In the genomic region with DNA sequence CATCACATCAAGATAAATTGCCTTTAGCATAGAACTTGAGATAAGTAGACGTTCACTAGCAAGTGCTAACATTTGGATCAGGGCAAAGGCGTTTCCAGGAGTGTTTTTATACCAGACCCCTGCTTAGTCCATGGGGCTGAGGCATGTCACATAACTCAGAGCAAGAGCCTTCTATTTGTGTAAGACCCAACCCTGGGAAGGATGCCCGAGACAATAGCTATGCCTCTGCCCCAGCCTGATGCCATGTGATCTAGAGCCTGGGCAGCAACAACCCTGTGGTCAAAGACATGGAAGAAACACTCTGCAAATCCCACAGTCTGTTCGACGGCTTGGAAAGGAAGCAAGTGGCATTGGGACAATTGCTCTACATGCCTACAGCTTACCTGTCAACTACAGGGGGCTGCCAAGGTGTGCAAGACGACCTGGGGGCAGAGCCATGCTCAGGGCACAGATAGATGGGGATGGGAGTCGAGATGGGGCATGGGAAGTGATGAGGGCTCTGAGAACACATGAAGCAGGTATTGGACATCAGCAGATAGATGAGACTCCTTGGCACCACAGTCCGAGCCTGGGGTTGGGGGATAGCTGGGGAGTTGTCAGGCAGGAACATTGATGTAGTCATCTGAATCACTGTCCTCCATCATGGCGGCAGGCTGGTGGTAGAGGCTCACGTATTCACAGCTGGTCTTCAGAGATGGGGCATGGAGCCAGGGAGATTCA, we compare ENCODE assay signal across 1 cellular context.
TF ChIP-seq lines count a peak whose summit lies in the region.

No MANE protein-coding gene starts in this region.

TF ChIP-seq in GM23338, 12 proteins besides CTCF, POLR2A, EP300 and RAD21:
- no peak for TF ChIP-seq POLR2AphosphoS5 (IDR thresholded peaks at IDR 0.05; ENCODE audit: low read depth)
- no peak for TF ChIP-seq NANOG (IDR thresholded peaks at IDR 0.05; ENCODE audit: borderline replicate concordance)
- TF ChIP-seq EZH2phosphoT487 (IDR thresholded peaks at IDR 0.05; ENCODE audit: unreplicated experiment) = no peak
- TF ChIP-seq JUNB (IDR thresholded peaks at IDR 0.05; ENCODE audit: unreplicated experiment) = no peak
- TF ChIP-seq, protein P1, sequence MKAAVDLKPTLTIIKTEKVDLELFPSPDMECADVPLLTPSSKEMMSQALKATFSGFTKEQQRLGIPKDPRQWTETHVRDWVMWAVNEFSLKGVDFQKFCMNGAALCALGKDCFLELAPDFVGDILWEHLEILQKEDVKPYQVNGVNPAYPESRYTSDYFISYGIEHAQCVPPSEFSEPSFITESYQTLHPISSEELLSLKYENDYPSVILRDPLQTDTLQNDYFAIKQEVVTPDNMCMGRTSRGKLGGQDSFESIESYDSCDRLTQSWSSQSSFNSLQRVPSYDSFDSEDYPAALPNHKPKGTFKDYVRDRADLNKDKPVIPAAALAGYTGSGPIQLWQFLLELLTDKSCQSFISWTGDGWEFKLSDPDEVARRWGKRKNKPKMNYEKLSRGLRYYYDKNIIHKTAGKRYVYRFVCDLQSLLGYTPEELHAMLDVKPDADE (IDR thresholded peaks at IDR 0.05) = no peak
- TF ChIP-seq, protein P2, sequence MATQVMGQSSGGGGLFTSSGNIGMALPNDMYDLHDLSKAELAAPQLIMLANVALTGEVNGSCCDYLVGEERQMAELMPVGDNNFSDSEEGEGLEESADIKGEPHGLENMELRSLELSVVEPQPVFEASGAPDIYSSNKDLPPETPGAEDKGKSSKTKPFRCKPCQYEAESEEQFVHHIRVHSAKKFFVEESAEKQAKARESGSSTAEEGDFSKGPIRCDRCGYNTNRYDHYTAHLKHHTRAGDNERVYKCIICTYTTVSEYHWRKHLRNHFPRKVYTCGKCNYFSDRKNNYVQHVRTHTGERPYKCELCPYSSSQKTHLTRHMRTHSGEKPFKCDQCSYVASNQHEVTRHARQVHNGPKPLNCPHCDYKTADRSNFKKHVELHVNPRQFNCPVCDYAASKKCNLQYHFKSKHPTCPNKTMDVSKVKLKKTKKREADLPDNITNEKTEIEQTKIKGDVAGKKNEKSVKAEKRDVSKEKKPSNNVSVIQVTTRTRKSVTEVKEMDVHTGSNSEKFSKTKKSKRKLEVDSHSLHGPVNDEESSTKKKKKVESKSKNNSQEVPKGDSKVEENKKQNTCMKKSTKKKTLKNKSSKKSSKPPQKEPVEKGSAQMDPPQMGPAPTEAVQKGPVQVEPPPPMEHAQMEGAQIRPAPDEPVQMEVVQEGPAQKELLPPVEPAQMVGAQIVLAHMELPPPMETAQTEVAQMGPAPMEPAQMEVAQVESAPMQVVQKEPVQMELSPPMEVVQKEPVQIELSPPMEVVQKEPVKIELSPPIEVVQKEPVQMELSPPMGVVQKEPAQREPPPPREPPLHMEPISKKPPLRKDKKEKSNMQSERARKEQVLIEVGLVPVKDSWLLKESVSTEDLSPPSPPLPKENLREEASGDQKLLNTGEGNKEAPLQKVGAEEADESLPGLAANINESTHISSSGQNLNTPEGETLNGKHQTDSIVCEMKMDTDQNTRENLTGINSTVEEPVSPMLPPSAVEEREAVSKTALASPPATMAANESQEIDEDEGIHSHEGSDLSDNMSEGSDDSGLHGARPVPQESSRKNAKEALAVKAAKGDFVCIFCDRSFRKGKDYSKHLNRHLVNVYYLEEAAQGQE (IDR thresholded peaks at IDR 0.05; ENCODE audit: unreplicated experiment) = no peak
- TF ChIP-seq, protein P3, sequence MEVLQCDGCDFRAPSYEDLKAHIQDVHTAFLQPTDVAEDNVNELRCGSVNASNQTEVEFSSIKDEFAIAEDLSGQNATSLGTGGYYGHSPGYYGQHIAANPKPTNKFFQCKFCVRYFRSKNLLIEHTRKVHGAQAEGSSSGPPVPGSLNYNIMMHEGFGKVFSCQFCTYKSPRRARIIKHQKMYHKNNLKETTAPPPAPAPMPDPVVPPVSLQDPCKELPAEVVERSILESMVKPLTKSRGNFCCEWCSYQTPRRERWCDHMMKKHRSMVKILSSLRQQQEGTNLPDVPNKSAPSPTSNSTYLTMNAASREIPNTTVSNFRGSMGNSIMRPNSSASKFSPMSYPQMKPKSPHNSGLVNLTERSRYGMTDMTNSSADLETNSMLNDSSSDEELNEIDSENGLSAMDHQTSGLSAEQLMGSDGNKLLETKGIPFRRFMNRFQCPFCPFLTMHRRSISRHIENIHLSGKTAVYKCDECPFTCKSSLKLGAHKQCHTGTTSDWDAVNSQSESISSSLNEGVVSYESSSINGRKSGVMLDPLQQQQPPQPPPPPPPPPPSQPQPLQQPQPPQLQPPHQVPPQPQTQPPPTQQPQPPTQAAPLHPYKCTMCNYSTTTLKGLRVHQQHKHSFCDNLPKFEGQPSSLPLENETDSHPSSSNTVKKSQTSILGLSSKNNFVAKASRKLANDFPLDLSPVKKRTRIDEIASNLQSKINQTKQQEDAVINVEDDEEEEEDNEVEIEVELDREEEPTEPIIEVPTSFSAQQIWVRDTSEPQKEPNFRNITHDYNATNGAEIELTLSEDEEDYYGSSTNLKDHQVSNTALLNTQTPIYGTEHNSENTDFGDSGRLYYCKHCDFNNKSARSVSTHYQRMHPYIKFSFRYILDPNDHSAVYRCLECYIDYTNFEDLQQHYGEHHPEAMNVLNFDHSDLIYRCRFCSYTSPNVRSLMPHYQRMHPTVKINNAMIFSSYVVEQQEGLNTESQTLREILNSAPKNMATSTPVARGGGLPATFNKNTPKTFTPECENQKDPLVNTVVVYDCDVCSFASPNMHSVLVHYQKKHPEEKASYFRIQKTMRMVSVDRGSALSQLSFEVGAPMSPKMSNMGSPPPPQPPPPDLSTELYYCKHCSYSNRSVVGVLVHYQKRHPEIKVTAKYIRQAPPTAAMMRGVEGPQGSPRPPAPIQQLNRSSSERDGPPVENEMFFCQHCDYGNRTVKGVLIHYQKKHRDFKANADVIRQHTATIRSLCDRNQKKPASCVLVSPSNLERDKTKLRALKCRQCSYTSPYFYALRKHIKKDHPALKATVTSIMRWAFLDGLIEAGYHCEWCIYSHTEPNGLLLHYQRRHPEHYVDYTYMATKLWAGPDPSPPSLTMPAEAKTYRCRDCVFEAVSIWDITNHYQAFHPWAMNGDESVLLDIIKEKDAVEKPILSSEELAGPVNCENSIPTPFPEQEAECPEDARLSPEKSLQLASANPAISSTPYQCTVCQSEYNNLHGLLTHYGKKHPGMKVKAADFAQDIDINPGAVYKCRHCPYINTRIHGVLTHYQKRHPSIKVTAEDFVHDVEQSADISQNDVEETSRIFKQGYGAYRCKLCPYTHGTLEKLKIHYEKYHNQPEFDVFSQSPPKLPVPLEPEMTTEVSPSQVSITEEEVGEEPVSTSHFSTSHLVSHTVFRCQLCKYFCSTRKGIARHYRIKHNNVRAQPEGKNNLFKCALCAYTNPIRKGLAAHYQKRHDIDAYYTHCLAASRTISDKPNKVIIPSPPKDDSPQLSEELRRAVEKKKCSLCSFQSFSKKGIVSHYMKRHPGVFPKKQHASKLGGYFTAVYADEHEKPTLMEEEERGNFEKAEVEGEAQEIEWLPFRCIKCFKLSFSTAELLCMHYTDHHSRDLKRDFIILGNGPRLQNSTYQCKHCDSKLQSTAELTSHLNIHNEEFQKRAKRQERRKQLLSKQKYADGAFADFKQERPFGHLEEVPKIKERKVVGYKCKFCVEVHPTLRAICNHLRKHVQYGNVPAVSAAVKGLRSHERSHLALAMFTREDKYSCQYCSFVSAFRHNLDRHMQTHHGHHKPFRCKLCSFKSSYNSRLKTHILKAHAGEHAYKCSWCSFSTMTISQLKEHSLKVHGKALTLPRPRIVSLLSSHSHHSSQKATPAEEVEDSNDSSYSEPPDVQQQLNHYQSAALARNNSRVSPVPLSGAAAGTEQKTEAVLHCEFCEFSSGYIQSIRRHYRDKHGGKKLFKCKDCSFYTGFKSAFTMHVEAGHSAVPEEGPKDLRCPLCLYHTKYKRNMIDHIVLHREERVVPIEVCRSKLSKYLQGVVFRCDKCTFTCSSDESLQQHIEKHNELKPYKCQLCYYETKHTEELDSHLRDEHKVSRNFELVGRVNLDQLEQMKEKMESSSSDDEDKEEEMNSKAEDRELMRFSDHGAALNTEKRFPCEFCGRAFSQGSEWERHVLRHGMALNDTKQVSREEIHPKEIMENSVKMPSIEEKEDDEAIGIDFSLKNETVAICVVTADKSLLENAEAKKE (CRISPR knock-in tag; IDR thresholded peaks at IDR 0.05) = no peak
- no peak for TF ChIP-seq STAT1 (IDR thresholded peaks at IDR 0.05; ENCODE audit: unreplicated experiment)
- no peak for TF ChIP-seq CREB1 (CRISPR knock-in tag; IDR thresholded peaks at IDR 0.05; ENCODE audit: low read depth)
- no peak for TF ChIP-seq ZNF331 (CRISPR knock-in tag; IDR thresholded peaks at IDR 0.05; ENCODE audit: low read depth)
- no peak for TF ChIP-seq ZNF114 (CRISPR knock-in tag; IDR thresholded peaks at IDR 0.05)
